In genomic region chr6:43771858-43772570, GRCh38 we compare ENCODE assay signal across 8 cellular contexts. TPM values are rescaled to one million over a fixed set of nuclear protein-coding genes. Genes with fewer than 3 reads are reported as not detected.
DNase-seq lines count a peak whose midpoint lies in the region; ATAC-seq, FAIRE-seq and TF ChIP-seq lines count a peak whose summit lies in the region.

No MANE protein-coding gene starts in this region.

- 3 to 5% methylated on average over 28 to 48 of the region's 48 CpGs for WGBS in heart right ventricle, 2 donors
- no CpG with 5 or more reads among the region's 48 CpGs for WGBS in trophoblast cell (ENCODE audit: extremely low coverage, insufficient coverage, insufficient read length)
- 6 to 10% methylated on average over 29 to 48 of the region's 48 CpGs for WGBS in aorta, 2 donors

- H3K4me3 ChIP-seq in BLaER1, result peak overlapping the region; percentile 98
- peak overlapping the region; percentile 85 to 98 (median 94) for H3K4me3 ChIP-seq in heart right ventricle
- peak overlapping the region; percentile 82 for H3K4me3 ChIP-seq in trophoblast cell (ENCODE audit: low read depth, low read length)
- peak overlapping the region; percentile 68 to 87 for H3K4me3 ChIP-seq in aorta (ENCODE audit: low read length in 2 of 2)

- peaks cover 15% of the 10 kb centered on the region for H3K27me3 Mint-ChIP-seq in activated naive CD8-positive, alpha-beta T cell treated with anti-CD3 and anti-CD28 coated beads for 36 hours

- peaks cover 9% of the 10 kb centered on the region for H3K79me2 ChIP-seq in trophoblast cell (ENCODE audit: control insufficient read depth, insufficient read depth, low read length, poor library complexity)

- peaks cover 56% of the 10 kb centered on the region for H4K20me1 ChIP-seq in BLaER1

- DNase-seq in H54 (ENCODE audit: insufficient read length, low spot score) (peak; percentile 89), RWPE1 (ENCODE audit: low spot score) (peak; percentile 75), heart right ventricle (peak in 1 of 2 donors; percentile 80), trophoblast cell (peak in 1 of 2 donors; percentile 35), aorta (peak; percentile 81 to 91)
- peak; percentile 86 for DNase-seq in activated naive CD8-positive, alpha-beta T cell treated with anti-CD3 and anti-CD28 coated beads for 36 hours

- peaks cover 17% of the 10 kb centered on the region for H3K79me1 ChIP-seq in trophoblast cell (ENCODE audit: low read length)

- H3K36me3 ChIP-seq in BLaER1 (peaks cover 11% of the 10 kb centered on the region), heart right ventricle (peaks cover 0 to 27% (median 0%) of the 10 kb centered on the region in 9 donors), trophoblast cell (ENCODE audit: control insufficient read depth in 1 of 2, insufficient read depth in 2 of 2, low read length in 2 of 2) (peaks cover 0 to 2% of the 10 kb centered on the region in 2 experiments), aorta (ENCODE audit: control insufficient read depth in 1 of 2, insufficient read depth in 2 of 2, low read length in 1 of 2) (no peaks in the 10 kb centered on the region)

- no peaks in the 10 kb centered on the region for H3K27me3 ChIP-seq in BLaER1
- H3K27me3 ChIP-seq in heart right ventricle, result no peaks in the 10 kb centered on the region
- no peaks in the 10 kb centered on the region for H3K27me3 ChIP-seq in trophoblast cell (ENCODE audit: insufficient read depth, low read length)
- H3K27me3 ChIP-seq in aorta (ENCODE audit: control insufficient read depth in 1 of 2, insufficient read depth in 2 of 2, low read length in 1 of 2), result peaks cover 0 to 1% of the 10 kb centered on the region in 2 donors

- H2BK5ac ChIP-seq in trophoblast cell (ENCODE audit: low read depth, low read length, poor library complexity), result no peak overlapping the region

- H3K4me1 ChIP-seq in BLaER1 (peaks cover 54% of the 10 kb centered on the region), heart right ventricle (peaks cover 19 to 68% (median 60%) of the 10 kb centered on the region in 9 donors), trophoblast cell (ENCODE audit: control insufficient read depth in 1 of 2, insufficient read depth in 2 of 2, low read length in 2 of 2) (peaks cover 7 to 18% of the 10 kb centered on the region in 2 experiments), aorta (ENCODE audit: control insufficient read depth in 1 of 2, insufficient read depth in 2 of 2, low read length in 2 of 2) (no peaks in the 10 kb centered on the region)

- H3K4me2 ChIP-seq in BLaER1 (peak overlapping the region; percentile 97), trophoblast cell (ENCODE audit: low read length) (peak overlapping the region; percentile 98)

- H3K27ac ChIP-seq in BLaER1 (peak overlapping the region; percentile 98), RWPE1 (peak overlapping the region; percentile 93), heart right ventricle (peak overlapping the region; percentile 86 to 99 (median 95)), trophoblast cell (ENCODE audit: low read depth, low read length) (no peak overlapping the region), aorta (ENCODE audit: low read depth in 1 of 2, low read length in 2 of 2) (peak overlapping the region in 1 of 2 donors; percentile 28)

- H3K9me3 ChIP-seq in BLaER1 (no peaks in the 10 kb centered on the region), heart right ventricle (no peaks in the 10 kb centered on the region), trophoblast cell (ENCODE audit: insufficient read depth, low read depth, low read length) (no peaks in the 10 kb centered on the region), aorta (ENCODE audit: control insufficient read depth, low read length) (no peaks in the 10 kb centered on the region)

- peak overlapping the region; percentile 71 for H4K91ac ChIP-seq in trophoblast cell (ENCODE audit: low read depth, low read length)

- TF ChIP-seq POLR2A in H54 (IDR thresholded peaks at IDR 0.05; ENCODE audit: low read depth, low read length), result no peak

- no peak for TF ChIP-seq CTCF in RWPE1 (conservative IDR thresholded peaks at IDR 0.05; ENCODE audit: low read depth)
- no peak for TF ChIP-seq CTCF in heart right ventricle (IDR thresholded peaks at IDR 0.05)

- intact Hi-C loops in heart right ventricle (cut with DNase I) (loop anchor here in 8 of 10 donors (2.0 to 10.0 kb wide), 11 partner anchors 55 to 453 kb away; partner anchors contain the start of gene SLC29A1 (in 1 of the 8)), aorta (cut with DNase I) (loop anchor here in 1 of 2 donors (2.0 to 10.0 kb wide), 2 partner anchors 231 to 473 kb away; partner anchors contain the start of gene HSP90AB1)

- H3K36me3 Mint-ChIP-seq in activated naive CD8-positive, alpha-beta T cell treated with anti-CD3 and anti-CD28 coated beads for 36 hours, result peaks cover 34% of the 10 kb centered on the region

- ATAC-seq in heart right ventricle (peak; percentile 12 to 32 (median 21)), aorta (ENCODE audit: low FRiP score) (peak; percentile 56), HG03439 (IDR thresholded peaks at IDR 0.05; ENCODE audit: unreplicated experiment) (no peak)

- no peak overlapping the region for H3K18ac ChIP-seq in trophoblast cell (ENCODE audit: low read length)

- peak overlapping the region; percentile 6 for H2BK120ac ChIP-seq in trophoblast cell (ENCODE audit: insufficient read depth, low read length, poor library complexity)

- H3K9ac ChIP-seq in BLaER1 (peak overlapping the region; percentile 97), trophoblast cell (ENCODE audit: low read length) (no peak overlapping the region)

- H3K4ac ChIP-seq in trophoblast cell (ENCODE audit: low read depth, low read length), result peak overlapping the region; percentile 35

- no peak overlapping the region for H2AK5ac ChIP-seq in trophoblast cell (ENCODE audit: low read length)

- H4K8ac ChIP-seq in trophoblast cell (ENCODE audit: low read depth, low read length), result peak overlapping the region; percentile 8

- H3K4me3 Mint-ChIP-seq in activated naive CD8-positive, alpha-beta T cell treated with anti-CD3 and anti-CD28 coated beads for 36 hours, result peak overlapping the region; percentile 99

- CTCF ChIA-PET in RWPE1 (lab: Yijun Ruan, JAX), result interaction anchor here (0.5 to 3.5 kb wide), 4 partner anchors 32 to 302 kb away, joined by 3 to 33 read pairs (median 4); no protein-coding TSS in a partner anchor

- peak overlapping the region; percentile 40 for H3K14ac ChIP-seq in trophoblast cell (ENCODE audit: low read length)

- peak overlapping the region; percentile 97 for H3K27ac Mint-ChIP-seq in activated naive CD8-positive, alpha-beta T cell treated with anti-CD3 and anti-CD28 coated beads for 36 hours

- peaks cover 34% of the 10 kb centered on the region for H3K4me1 Mint-ChIP-seq in activated naive CD8-positive, alpha-beta T cell treated with anti-CD3 and anti-CD28 coated beads for 36 hours

- no peaks in the 10 kb centered on the region for H3K9me3 Mint-ChIP-seq in activated naive CD8-positive, alpha-beta T cell treated with anti-CD3 and anti-CD28 coated beads for 36 hours

- POLR2A ChIA-PET in RWPE1 (lab: Yijun Ruan, JAX; ENCODE audit: low non-redundant PET), result no interaction called here

- H2AFZ ChIP-seq in trophoblast cell (ENCODE audit: insufficient read depth, low read length, poor library complexity), result no peak overlapping the region

- H2BK12ac ChIP-seq in trophoblast cell (ENCODE audit: low read length), result no peak overlapping the region

- H3K23ac ChIP-seq in trophoblast cell (ENCODE audit: low read length), result no peak overlapping the region

- H4K12ac ChIP-seq in trophoblast cell (ENCODE audit: low read depth, low read length), result peak overlapping the region; percentile 4

- no peak for FAIRE-seq in H54 (lab: Jason Lieb, UNC)

RNA-seq across cellular contexts. Expression of gene VEGFA, which starts 2.0 kb away (rescaled TPM):
- 10 to 100 TPM; 51.9 to 54.7 TPM for total RNA-seq in activated naive CD8-positive, alpha-beta T cell treated with anti-CD3 and anti-CD28 coated beads for 36 hours
- 100 to 1,000 TPM; 163 to 456 (median 216) TPM for total RNA-seq in heart right ventricle
- polyA plus RNA-seq in heart right ventricle, result 100 to 1,000 TPM; 133 to 396 TPM
- polyA plus RNA-seq in trophoblast cell (2013), result 111 and 117 TPM in 2 replicates
- 100 to 1,000 TPM; 107 to 247 TPM for total RNA-seq in aorta
- 1 to 10 TPM; 7.6 to 8.0 TPM for polyA plus RNA-seq in aorta
